ENCODE assay signal across 10 cellular contexts in the genomic region with DNA sequence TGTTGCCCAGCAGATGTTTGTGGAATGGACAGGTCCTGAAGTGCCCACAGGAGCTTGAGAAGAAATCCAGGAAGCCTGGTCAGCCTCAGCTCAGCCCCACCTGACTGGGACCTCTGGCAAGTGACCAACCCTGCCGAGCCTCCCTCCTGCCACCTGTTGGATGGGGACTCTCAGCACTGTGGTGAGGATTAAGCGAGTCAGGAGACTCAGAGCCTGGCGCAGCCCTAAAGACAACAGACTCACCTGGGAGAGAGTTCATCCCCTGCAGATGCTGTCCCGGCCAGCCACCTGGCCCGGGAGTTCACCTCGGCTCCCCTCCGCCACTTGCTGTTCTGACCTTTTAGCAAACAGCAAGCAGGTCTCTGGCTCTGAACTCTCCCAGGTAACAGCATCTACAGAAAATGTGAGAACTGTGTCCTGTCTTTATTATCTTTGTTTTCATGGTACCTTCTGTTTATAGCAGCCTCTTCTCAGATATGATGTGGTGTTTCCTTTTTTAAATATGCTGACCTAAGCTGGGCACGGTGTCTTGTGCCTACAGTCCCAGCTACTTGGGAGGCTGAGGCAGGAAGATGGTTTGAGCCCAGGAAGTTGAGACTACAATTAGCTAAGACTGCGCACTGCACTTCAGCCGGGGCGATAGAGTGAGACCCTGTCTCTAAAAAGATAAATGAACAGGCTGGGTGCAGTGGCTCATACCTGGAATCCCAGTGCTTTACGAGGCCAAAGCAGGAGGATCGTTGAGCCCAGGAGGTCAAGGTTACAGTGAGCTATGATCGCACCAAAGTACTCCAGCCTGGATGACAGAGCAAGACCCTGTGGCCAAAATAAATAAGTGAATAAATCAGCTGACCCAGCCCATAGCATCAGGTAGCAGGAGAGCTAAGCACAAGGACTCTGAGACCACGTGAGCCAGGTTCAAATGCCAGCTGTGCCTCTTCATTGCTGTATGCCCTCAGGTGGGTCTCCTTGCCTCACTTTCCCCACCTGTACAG. TPM values are rescaled to one million over a fixed set of nuclear protein-coding genes. Genes with fewer than 3 reads are reported as not detected.
DNase-seq lines count a peak whose midpoint lies in the region; ATAC-seq and TF ChIP-seq lines count a peak whose summit lies in the region.
"Had no signal": no experiment of that assay in that cellular context is flagged by ENCODE, and none has a peak within 500 bp of the region (broad histone marks: within the 10 kb centered on the region; RNA-seq: fewer than 3 reads in every experiment).

No MANE protein-coding gene starts in this region.

- H3K27me3 Mint-ChIP-seq in Calu3 (ENCODE audit: unreplicated experiment) = peaks cover 18% of the 10 kb centered on the region

- CTCF ChIA-PET in Calu3 (lab: Charles Lee) = interaction anchor here (0.5 to 2.0 kb wide), 10 partner anchors 12 to 191 kb away, joined by 3 to 21 read pairs (median 4); a partner anchor contains a TSS

- peak; percentile 46 for TF ChIP-seq CTCF in Calu3 (IDR thresholded peaks at IDR 0.05; ENCODE audit: unreplicated experiment)
- peak; percentile 54 for TF ChIP-seq CTCF in MM.1S (IDR thresholded peaks at IDR 0.05; ENCODE audit: low read length)

- no peak for ATAC-seq in GM19455 (IDR thresholded peaks at IDR 0.05; ENCODE audit: unreplicated experiment)
- ATAC-seq: natural killer cell had no signal

- peaks cover 62% of the 10 kb centered on the region for H3K4me1 Mint-ChIP-seq in Calu3 (ENCODE audit: low read depth, unreplicated experiment)

- H3K36me3 Mint-ChIP-seq in Calu3 (ENCODE audit: insufficient read depth, unreplicated experiment) = peaks cover 6% of the 10 kb centered on the region
- H3K36me3 Mint-ChIP-seq: natural killer cell had no signal

- H3K9me3 ChIP-seq in MM.1S (replicated peaks; ENCODE audit: insufficient read depth, low read length) (no peaks in the 10 kb centered on the region), mucosa of stomach (ENCODE audit: control insufficient read depth, low read length) (no peaks in the 10 kb centered on the region)

- H2AFZ ChIP-seq in MM.1S (ENCODE audit: low read length) = peak overlapping the region; percentile 42

- DNase-seq in Calu3 = peak; percentile 89
- DNase-seq in MM.1S = peak; percentile 68
- DNase-seq in T47D (ENCODE audit: low read depth in 1 of 2, low spot score in 1 of 2) = peak; percentile 65 to 89
- DNase-seq in amniotic stem cell (lab: John Stamatoyannopoulos, UW) = no peak
- no peak for DNase-seq in activated naive CD4-positive, alpha-beta T cell treated with Interleukin-2 at 50 U/mL for 16 hours
- no peak for DNase-seq in HCEC 1CT
- DNase-seq: activated CD4-positive, CD25-positive, alpha-beta regulatory T cell treated with anti-CD3 and anti-CD28 coated beads, Interleukin-2, amount 50 U/mL, for 72 hours; natural killer cell had no signal

- peaks cover 16% of the 10 kb centered on the region for H3K4me1 ChIP-seq in MM.1S (ENCODE audit: low read length)
- peaks cover 50% of the 10 kb centered on the region for H3K4me1 ChIP-seq in mucosa of stomach (ENCODE audit: control insufficient read depth, insufficient read depth, low read length)

- no peaks in the 10 kb centered on the region for H4K20me1 ChIP-seq in MM.1S (ENCODE audit: insufficient read depth, low read length)

- H3K9ac ChIP-seq in MM.1S (ENCODE audit: low read length) (0 out of 2 replicates have a peak overlapping the region, but pooled peaks have one; percentile 8), mucosa of stomach (ENCODE audit: low read length) (peak overlapping the region; percentile 22)

- no peaks in the 10 kb centered on the region for H3K79me2 ChIP-seq in MM.1S (ENCODE audit: low read length)

- intact Hi-C loops in Calu3 (cut with micrococcal nuclease; ENCODE audit: unreplicated experiment) = loop anchor here (1.0 to 5.0 kb wide), 3 partner anchors 53 to 167 kb away; no protein-coding TSS in a partner anchor

- H3K27ac Mint-ChIP-seq in Calu3 (ENCODE audit: unreplicated experiment) = no peak overlapping the region
- H3K27ac Mint-ChIP-seq: natural killer cell had no signal

- H3F3A ChIP-seq in MM.1S (ENCODE audit: insufficient read depth, low read length) = 0 out of 2 replicates have a peak, but pooled peaks cover 9% of the 10 kb centered on the region

- in situ Hi-C loops in T47D (cut with HindIII; ENCODE audit: low pct_unique_long_range_greater_than_20kb, low sequenced_read_pairs) = no loop called here

- no peaks in the 10 kb centered on the region for H3K27me3 ChIP-seq in MM.1S (replicated peaks; ENCODE audit: insufficient read depth, low read length)
- no peaks in the 10 kb centered on the region for H3K27me3 ChIP-seq in mucosa of stomach (ENCODE audit: control insufficient read depth, insufficient read depth, low read length)

- no TSS peak for BruUV-seq in Calu3 (replicated peaks; lab: Mats Ljungman, UMichigan)

- H3K4me3 Mint-ChIP-seq in Calu3 (ENCODE audit: low read depth, unreplicated experiment) = no peak overlapping the region
- H3K4me3 Mint-ChIP-seq: natural killer cell had no signal

- H3K36me3 ChIP-seq in MM.1S (replicated peaks; ENCODE audit: insufficient read depth, low read length) (no peaks in the 10 kb centered on the region), mucosa of stomach (ENCODE audit: control insufficient read depth, insufficient read depth, low read length) (no peaks in the 10 kb centered on the region)

- H3K9me3 Mint-ChIP-seq in Calu3 (ENCODE audit: low read depth, unreplicated experiment) = no peaks in the 10 kb centered on the region
- H3K9me3 Mint-ChIP-seq: natural killer cell had no signal

- peak overlapping the region; percentile 51 for H3K4me2 ChIP-seq in MM.1S (ENCODE audit: low read depth, low read length)

- peak overlapping the region; percentile 50; the same call in 1 of the 2 replicates for H3K27ac ChIP-seq in MM.1S (ENCODE audit: low read length)

- no peaks in the 10 kb centered on the region for H3K9me2 ChIP-seq in MM.1S (replicated peaks; ENCODE audit: insufficient read depth, low read length)

- H3K4me3 ChIP-seq in MM.1S (ENCODE audit: low read length) = no peak overlapping the region
- no peak overlapping the region for H3K4me3 ChIP-seq in mucosa of stomach (ENCODE audit: low read length)

RNA-seq across cellular contexts. Expression of a gene that starts 32.4 kb away (rescaled TPM):
- total RNA-seq in Calu3 (2022) = 46.3 and 48.3 TPM in 2 replicates

Comparison
In these comparisons a context has a peak if more than half of its experiments do, and no peak if none do; other contexts are left out.
1. DNase-seq: peak in Calu3 (single experiment), MM.1S (single experiment) and T47D (2 of 2); none in amniotic stem cell (single experiment), activated naive CD4-positive, alpha-beta T cell treated with Interleukin-2 at 50 U/mL for 16 hours (single experiment) and HCEC 1CT (single experiment).